Comparison of ENCODE assay signal across 1 cellular context in genomic region chr14:26622611-26623010, GRCh38.
TF ChIP-seq lines count a peak whose summit lies in the region.

No MANE protein-coding gene starts in this region.

TF ChIP-seq in SK-N-SH, 30 proteins besides CTCF, POLR2A, EP300 and RAD21 (continued from another document):
- TF ChIP-seq, protein P1, sequence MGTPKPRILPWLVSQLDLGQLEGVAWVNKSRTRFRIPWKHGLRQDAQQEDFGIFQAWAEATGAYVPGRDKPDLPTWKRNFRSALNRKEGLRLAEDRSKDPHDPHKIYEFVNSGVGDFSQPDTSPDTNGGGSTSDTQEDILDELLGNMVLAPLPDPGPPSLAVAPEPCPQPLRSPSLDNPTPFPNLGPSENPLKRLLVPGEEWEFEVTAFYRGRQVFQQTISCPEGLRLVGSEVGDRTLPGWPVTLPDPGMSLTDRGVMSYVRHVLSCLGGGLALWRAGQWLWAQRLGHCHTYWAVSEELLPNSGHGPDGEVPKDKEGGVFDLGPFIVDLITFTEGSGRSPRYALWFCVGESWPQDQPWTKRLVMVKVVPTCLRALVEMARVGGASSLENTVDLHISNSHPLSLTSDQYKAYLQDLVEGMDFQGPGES (IDR thresholded peaks at IDR 0.05; ENCODE audit: low read depth, low read length): no peak
- TF ChIP-seq RFX5 (IDR thresholded peaks at IDR 0.05; ENCODE audit: low read length) (no peak), SMC3 (IDR thresholded peaks at IDR 0.05; ENCODE audit: low read depth, low read length) (no peak), TEAD4 (IDR thresholded peaks at IDR 0.05; ENCODE audit: borderline replicate concordance, insufficient read depth) (no peak), REST (IDR thresholded peaks at IDR 0.05; ENCODE audit: low read depth, low read length) (no peak), USF1 (IDR thresholded peaks at IDR 0.05; ENCODE audit: borderline replicate concordance, low read depth) (no peak), FOXM1 (IDR thresholded peaks at IDR 0.05; ENCODE audit: low read depth) (no peak), POLR2AphosphoS5 (IDR thresholded peaks at IDR 0.05; ENCODE audit: low read depth, low read length) (no peak), JUND (IDR thresholded peaks at IDR 0.05) (no peak), MEF2A (IDR thresholded peaks at IDR 0.05; ENCODE audit: borderline replicate concordance, low read depth) (no peak), FOSL2 (IDR thresholded peaks at IDR 0.05; ENCODE audit: borderline replicate concordance, low read depth) (no peak), EZH2phosphoT487 (IDR thresholded peaks at IDR 0.05; ENCODE audit: borderline replicate concordance, low read depth) (no peak), CHD2 (IDR thresholded peaks at IDR 0.05; ENCODE audit: low read length, partially characterized antibody) (no peak), TCF12 (IDR thresholded peaks at IDR 0.05) (no peak)
- TF ChIP-seq, protein P2, sequence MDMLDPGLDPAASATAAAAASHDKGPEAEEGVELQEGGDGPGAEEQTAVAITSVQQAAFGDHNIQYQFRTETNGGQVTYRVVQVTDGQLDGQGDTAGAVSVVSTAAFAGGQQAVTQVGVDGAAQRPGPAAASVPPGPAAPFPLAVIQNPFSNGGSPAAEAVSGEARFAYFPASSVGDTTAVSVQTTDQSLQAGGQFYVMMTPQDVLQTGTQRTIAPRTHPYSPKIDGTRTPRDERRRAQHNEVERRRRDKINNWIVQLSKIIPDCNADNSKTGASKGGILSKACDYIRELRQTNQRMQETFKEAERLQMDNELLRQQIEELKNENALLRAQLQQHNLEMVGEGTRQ (IDR thresholded peaks at IDR 0.05; ENCODE audit: borderline replicate concordance, low read depth, low read length): no peak
- TF ChIP-seq, protein P3, sequence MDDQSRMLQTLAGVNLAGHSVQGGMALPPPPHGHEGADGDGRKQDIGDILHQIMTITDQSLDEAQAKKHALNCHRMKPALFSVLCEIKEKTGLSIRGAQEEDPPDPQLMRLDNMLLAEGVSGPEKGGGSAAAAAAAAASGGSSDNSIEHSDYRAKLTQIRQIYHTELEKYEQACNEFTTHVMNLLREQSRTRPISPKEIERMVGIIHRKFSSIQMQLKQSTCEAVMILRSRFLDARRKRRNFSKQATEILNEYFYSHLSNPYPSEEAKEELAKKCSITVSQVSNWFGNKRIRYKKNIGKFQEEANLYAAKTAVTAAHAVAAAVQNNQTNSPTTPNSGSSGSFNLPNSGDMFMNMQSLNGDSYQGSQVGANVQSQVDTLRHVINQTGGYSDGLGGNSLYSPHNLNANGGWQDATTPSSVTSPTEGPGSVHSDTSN (IDR thresholded peaks at IDR 0.05): no peak
